1 cellular context compared by ENCODE assay signal in the genomic region with DNA sequence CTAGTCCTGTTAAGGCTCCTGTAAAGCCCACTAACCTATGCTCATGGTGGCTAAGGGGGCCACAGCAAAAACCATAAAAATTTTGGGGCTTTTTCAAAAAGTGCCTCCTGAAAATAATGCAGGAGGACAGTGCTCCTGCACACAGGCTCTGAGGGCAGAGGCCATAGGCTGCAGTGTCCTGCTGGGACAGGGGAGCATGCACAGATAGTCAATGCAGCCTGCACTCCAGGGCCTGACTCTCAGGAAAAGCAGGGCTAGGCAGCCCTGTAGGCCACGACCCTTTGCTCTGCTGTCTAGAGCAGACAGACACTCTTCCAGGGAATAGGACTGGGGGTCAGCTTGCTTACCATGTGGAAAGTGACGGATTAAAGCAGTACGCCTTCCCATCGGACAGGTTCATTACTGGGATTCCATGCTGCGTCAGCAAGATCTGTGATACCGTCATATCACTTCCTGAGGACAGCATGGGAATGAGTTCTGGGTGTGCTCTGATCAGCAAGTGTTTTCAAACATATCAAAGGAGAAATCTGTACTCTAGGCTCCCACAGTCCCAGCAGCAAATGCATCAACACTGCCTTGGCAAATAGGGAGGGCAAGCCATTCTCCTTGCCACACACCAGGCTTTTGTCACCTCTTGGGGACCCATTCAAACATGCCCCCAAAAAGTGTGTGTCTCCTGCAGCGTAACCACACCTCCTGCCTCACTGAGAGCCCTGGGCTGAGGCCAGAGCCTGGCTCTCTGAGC.
TF ChIP-seq lines count a peak whose summit lies in the region.

No MANE protein-coding gene starts in this region.

TF ChIP-seq in K562, 482 proteins besides CTCF, POLR2A, EP300 and RAD21 (continued from another document):
- TF ChIP-seq THAP12 (CRISPR knock-in tag; IDR thresholded peaks at IDR 0.05) (peak; percentile 50; the same call in 1 of the 2 replicates), ARID2 (IDR thresholded peaks at IDR 0.05) (no peak), MAFG (tag; conservative IDR thresholded peaks at IDR 0.05) (peak; percentile 73), ZNF830 (CRISPR knock-in tag; IDR thresholded peaks at IDR 0.05) (0 out of 2 replicates have a peak, but pooled peaks have one; percentile 18), NR3C1 (CRISPR knock-in tag; IDR thresholded peaks at IDR 0.05) (no peak), MED1 (CRISPR knock-in tag; IDR thresholded peaks at IDR 0.05; ENCODE audit: borderline replicate concordance) (0 out of 2 replicates have a peak, but pooled peaks have one; percentile 20), C11orf30 (IDR thresholded peaks at IDR 0.05; ENCODE audit: low read depth) (peak; percentile 78), MAFF (IDR thresholded peaks at IDR 0.05; ENCODE audit: low read length) (peak; percentile 61), SUPT5H (IDR thresholded peaks at IDR 0.05) (peak; percentile 14; the same call in 1 of the 2 replicates), BRCA1 (IDR thresholded peaks at IDR 0.05) (no peak), BRCA1 (CRISPR knock-in tag; IDR thresholded peaks at IDR 0.05) (peak; percentile 80; the same call in 1 of the 2 replicates), ZNF316 (IDR thresholded peaks at IDR 0.05) (peak; percentile 87), PRMT5 (CRISPR knock-in tag; IDR thresholded peaks at IDR 0.05) (0 out of 2 replicates have a peak, but pooled peaks have one; percentile 52), SMARCA4 (IDR thresholded peaks at IDR 0.05) (no peak), KDM1A (IDR thresholded peaks at IDR 0.05) (no peak), IRF2 (CRISPR knock-in tag; IDR thresholded peaks at IDR 0.05) (0 out of 2 replicates have a peak, but pooled peaks have one; percentile 36), SRF (CRISPR knock-in tag; IDR thresholded peaks at IDR 0.05) (no peak), MAFK (IDR thresholded peaks at IDR 0.05; ENCODE audit: low read length) (peak; percentile 58; the same call in 1 of the 2 replicates), PPARD (CRISPR knock-in tag; IDR thresholded peaks at IDR 0.05) (no peak), RBM14 (IDR thresholded peaks at IDR 0.05; ENCODE audit: borderline replicate concordance, insufficient read depth, low read depth, low read length) (no peak), ZNF197 (CRISPR knock-in tag; IDR thresholded peaks at IDR 0.05; ENCODE audit: low read depth) (no peak), RNF2 (IDR thresholded peaks at IDR 0.05) (no peak), SIRT6 (IDR thresholded peaks at IDR 0.05; ENCODE audit: low read depth, low read length) (no peak), WHSC1 (IDR thresholded peaks at IDR 0.05; ENCODE audit: low read length) (peak; percentile 64), SETDB1 (IDR thresholded peaks at IDR 0.05; ENCODE audit: low read length) (peak; percentile 77)
- TF ChIP-seq, protein P1, sequence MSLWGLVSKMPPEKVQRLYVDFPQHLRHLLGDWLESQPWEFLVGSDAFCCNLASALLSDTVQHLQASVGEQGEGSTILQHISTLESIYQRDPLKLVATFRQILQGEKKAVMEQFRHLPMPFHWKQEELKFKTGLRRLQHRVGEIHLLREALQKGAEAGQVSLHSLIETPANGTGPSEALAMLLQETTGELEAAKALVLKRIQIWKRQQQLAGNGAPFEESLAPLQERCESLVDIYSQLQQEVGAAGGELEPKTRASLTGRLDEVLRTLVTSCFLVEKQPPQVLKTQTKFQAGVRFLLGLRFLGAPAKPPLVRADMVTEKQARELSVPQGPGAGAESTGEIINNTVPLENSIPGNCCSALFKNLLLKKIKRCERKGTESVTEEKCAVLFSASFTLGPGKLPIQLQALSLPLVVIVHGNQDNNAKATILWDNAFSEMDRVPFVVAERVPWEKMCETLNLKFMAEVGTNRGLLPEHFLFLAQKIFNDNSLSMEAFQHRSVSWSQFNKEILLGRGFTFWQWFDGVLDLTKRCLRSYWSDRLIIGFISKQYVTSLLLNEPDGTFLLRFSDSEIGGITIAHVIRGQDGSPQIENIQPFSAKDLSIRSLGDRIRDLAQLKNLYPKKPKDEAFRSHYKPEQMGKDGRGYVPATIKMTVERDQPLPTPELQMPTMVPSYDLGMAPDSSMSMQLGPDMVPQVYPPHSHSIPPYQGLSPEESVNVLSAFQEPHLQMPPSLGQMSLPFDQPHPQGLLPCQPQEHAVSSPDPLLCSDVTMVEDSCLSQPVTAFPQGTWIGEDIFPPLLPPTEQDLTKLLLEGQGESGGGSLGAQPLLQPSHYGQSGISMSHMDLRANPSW (CRISPR knock-in tag; IDR thresholded peaks at IDR 0.05) = no peak
- TF ChIP-seq, protein P2, sequence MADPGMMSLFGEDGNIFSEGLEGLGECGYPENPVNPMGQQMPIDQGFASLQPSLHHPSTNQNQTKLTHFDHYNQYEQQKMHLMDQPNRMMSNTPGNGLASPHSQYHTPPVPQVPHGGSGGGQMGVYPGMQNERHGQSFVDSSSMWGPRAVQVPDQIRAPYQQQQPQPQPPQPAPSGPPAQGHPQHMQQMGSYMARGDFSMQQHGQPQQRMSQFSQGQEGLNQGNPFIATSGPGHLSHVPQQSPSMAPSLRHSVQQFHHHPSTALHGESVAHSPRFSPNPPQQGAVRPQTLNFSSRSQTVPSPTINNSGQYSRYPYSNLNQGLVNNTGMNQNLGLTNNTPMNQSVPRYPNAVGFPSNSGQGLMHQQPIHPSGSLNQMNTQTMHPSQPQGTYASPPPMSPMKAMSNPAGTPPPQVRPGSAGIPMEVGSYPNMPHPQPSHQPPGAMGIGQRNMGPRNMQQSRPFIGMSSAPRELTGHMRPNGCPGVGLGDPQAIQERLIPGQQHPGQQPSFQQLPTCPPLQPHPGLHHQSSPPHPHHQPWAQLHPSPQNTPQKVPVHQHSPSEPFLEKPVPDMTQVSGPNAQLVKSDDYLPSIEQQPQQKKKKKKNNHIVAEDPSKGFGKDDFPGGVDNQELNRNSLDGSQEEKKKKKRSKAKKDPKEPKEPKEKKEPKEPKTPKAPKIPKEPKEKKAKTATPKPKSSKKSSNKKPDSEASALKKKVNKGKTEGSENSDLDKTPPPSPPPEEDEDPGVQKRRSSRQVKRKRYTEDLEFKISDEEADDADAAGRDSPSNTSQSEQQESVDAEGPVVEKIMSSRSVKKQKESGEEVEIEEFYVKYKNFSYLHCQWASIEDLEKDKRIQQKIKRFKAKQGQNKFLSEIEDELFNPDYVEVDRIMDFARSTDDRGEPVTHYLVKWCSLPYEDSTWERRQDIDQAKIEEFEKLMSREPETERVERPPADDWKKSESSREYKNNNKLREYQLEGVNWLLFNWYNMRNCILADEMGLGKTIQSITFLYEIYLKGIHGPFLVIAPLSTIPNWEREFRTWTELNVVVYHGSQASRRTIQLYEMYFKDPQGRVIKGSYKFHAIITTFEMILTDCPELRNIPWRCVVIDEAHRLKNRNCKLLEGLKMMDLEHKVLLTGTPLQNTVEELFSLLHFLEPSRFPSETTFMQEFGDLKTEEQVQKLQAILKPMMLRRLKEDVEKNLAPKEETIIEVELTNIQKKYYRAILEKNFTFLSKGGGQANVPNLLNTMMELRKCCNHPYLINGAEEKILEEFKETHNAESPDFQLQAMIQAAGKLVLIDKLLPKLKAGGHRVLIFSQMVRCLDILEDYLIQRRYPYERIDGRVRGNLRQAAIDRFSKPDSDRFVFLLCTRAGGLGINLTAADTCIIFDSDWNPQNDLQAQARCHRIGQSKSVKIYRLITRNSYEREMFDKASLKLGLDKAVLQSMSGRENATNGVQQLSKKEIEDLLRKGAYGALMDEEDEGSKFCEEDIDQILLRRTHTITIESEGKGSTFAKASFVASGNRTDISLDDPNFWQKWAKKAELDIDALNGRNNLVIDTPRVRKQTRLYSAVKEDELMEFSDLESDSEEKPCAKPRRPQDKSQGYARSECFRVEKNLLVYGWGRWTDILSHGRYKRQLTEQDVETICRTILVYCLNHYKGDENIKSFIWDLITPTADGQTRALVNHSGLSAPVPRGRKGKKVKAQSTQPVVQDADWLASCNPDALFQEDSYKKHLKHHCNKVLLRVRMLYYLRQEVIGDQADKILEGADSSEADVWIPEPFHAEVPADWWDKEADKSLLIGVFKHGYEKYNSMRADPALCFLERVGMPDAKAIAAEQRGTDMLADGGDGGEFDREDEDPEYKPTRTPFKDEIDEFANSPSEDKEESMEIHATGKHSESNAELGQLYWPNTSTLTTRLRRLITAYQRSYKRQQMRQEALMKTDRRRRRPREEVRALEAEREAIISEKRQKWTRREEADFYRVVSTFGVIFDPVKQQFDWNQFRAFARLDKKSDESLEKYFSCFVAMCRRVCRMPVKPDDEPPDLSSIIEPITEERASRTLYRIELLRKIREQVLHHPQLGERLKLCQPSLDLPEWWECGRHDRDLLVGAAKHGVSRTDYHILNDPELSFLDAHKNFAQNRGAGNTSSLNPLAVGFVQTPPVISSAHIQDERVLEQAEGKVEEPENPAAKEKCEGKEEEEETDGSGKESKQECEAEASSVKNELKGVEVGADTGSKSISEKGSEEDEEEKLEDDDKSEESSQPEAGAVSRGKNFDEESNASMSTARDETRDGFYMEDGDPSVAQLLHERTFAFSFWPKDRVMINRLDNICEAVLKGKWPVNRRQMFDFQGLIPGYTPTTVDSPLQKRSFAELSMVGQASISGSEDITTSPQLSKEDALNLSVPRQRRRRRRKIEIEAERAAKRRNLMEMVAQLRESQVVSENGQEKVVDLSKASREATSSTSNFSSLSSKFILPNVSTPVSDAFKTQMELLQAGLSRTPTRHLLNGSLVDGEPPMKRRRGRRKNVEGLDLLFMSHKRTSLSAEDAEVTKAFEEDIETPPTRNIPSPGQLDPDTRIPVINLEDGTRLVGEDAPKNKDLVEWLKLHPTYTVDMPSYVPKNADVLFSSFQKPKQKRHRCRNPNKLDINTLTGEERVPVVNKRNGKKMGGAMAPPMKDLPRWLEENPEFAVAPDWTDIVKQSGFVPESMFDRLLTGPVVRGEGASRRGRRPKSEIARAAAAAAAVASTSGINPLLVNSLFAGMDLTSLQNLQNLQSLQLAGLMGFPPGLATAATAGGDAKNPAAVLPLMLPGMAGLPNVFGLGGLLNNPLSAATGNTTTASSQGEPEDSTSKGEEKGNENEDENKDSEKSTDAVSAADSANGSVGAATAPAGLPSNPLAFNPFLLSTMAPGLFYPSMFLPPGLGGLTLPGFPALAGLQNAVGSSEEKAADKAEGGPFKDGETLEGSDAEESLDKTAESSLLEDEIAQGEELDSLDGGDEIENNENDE (IDR thresholded peaks at IDR 0.05; ENCODE audit: low read depth, low read length) = peak; percentile 6
- TF ChIP-seq, protein P3, sequence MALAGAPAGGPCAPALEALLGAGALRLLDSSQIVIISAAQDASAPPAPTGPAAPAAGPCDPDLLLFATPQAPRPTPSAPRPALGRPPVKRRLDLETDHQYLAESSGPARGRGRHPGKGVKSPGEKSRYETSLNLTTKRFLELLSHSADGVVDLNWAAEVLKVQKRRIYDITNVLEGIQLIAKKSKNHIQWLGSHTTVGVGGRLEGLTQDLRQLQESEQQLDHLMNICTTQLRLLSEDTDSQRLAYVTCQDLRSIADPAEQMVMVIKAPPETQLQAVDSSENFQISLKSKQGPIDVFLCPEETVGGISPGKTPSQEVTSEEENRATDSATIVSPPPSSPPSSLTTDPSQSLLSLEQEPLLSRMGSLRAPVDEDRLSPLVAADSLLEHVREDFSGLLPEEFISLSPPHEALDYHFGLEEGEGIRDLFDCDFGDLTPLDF (CRISPR knock-in tag; IDR thresholded peaks at IDR 0.05) = peak; percentile 48; the same call in 1 of the 2 replicates
- TF ChIP-seq, protein P4, sequence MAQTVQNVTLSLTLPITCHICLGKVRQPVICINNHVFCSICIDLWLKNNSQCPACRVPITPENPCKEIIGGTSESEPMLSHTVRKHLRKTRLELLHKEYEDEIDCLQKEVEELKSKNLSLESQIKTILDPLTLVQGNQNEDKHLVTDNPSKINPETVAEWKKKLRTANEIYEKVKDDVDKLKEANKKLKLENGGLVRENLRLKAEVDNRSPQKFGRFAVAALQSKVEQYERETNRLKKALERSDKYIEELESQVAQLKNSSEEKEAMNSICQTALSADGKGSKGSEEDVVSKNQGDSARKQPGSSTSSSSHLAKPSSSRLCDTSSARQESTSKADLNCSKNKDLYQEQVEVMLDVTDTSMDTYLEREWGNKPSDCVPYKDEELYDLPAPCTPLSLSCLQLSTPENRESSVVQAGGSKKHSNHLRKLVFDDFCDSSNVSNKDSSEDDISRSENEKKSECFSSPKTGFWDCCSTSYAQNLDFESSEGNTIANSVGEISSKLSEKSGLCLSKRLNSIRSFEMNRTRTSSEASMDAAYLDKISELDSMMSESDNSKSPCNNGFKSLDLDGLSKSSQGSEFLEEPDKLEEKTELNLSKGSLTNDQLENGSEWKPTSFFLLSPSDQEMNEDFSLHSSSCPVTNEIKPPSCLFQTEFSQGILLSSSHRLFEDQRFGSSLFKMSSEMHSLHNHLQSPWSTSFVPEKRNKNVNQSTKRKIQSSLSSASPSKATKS (CRISPR knock-in tag; IDR thresholded peaks at IDR 0.05) = no peak
- TF ChIP-seq, protein P5, sequence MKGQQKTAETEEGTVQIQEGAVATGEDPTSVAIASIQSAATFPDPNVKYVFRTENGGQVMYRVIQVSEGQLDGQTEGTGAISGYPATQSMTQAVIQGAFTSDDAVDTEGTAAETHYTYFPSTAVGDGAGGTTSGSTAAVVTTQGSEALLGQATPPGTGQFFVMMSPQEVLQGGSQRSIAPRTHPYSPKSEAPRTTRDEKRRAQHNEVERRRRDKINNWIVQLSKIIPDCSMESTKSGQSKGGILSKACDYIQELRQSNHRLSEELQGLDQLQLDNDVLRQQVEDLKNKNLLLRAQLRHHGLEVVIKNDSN (CRISPR knock-in tag; IDR thresholded peaks at IDR 0.05) = 0 out of 2 replicates have a peak, but pooled peaks have one; percentile 22
